Comparison of ENCODE assay signal across 18 cellular contexts in genomic region chr10:74852406-74852805, GRCh38. TPM values are rescaled to one million over a fixed set of nuclear protein-coding genes. Genes with fewer than 3 reads are reported as not detected.
DNase-seq lines count a peak whose midpoint lies in the region; FAIRE-seq and TF ChIP-seq lines count a peak whose summit lies in the region.
"Had no signal": no experiment of that assay in that cellular context is flagged by ENCODE, and none has a peak within 500 bp of the region (broad histone marks: within the 10 kb centered on the region; RNA-seq: fewer than 3 reads in every experiment).

No MANE protein-coding gene starts in this region.

- in situ Hi-C loops in mammary epithelial cell (cut with MboI; ENCODE audit: low sequenced_read_pairs in 2 of 2): no loop called here

- no TSS peak for BruUV-seq in mammary epithelial cell (replicated peaks; lab: Mats Ljungman, UMichigan)

- H3K79me2 ChIP-seq in DOHH2 (ENCODE audit: control insufficient read depth, low read length) (peaks cover 90% of the 10 kb centered on the region), Karpas-422 (ENCODE audit: low read length) (peaks cover 98% of the 10 kb centered on the region), mammary epithelial cell (ENCODE audit: insufficient read depth, low read length) (peaks cover 56% of the 10 kb centered on the region), osteoblast (ENCODE audit: insufficient read depth, low read length) (peaks cover 68% of the 10 kb centered on the region)

- H3K4me1 ChIP-seq in DOHH2 (ENCODE audit: control insufficient read depth, low read length) (peaks cover 58% of the 10 kb centered on the region), Karpas-422 (ENCODE audit: low read length) (peaks cover 55% of the 10 kb centered on the region), mammary epithelial cell (ENCODE audit: insufficient read depth, low read length) (peaks cover 16% of the 10 kb centered on the region), osteoblast (ENCODE audit: insufficient read depth, low read length) (no peaks in the 10 kb centered on the region)

- no peak overlapping the region for H2AFZ ChIP-seq in Karpas-422 (ENCODE audit: low read length)
- H2AFZ ChIP-seq in mammary epithelial cell (ENCODE audit: low read depth, low read length): peak overlapping the region; percentile 63
- no peak overlapping the region for H2AFZ ChIP-seq in osteoblast (ENCODE audit: low read length)

- H3K9me3 ChIP-seq in DOHH2 (ENCODE audit: control insufficient read depth, insufficient read depth, low read length): no peaks in the 10 kb centered on the region
- H3K9me3 ChIP-seq in Karpas-422 (ENCODE audit: low read length): no peaks in the 10 kb centered on the region
- H3K9me3 ChIP-seq in mammary epithelial cell (replicated peaks; ENCODE audit: insufficient read depth, low read length): no peaks in the 10 kb centered on the region
- no peaks in the 10 kb centered on the region for H3K9me3 ChIP-seq in osteoblast (ENCODE audit: low read depth, low read length)
- H3K9me3 ChIP-seq: adrenal gland had no signal

- no peak for FAIRE-seq in RCC 7860 (lab: Jason Lieb, UNC)
- FAIRE-seq: H1, TTC549 had no signal

- no peaks in the 10 kb centered on the region for H4K20me1 ChIP-seq in DOHH2 (ENCODE audit: control insufficient read depth, insufficient read depth, low read depth, low read length)
- no peaks in the 10 kb centered on the region for H4K20me1 ChIP-seq in Karpas-422 (ENCODE audit: insufficient read depth, low read depth, low read length)
- no peaks in the 10 kb centered on the region for H4K20me1 ChIP-seq in mammary epithelial cell (ENCODE audit: insufficient read depth, low read length)
- H4K20me1 ChIP-seq in osteoblast (ENCODE audit: insufficient read depth, low read length): peaks cover 24% of the 10 kb centered on the region

- DNase-seq in Karpas-422 (no peak), mammary epithelial cell (peak; percentile 85), osteoblast (ENCODE audit: insufficient read length, low spot score, missing footprints) (peak; percentile 4), RCC 7860 (ENCODE audit: low spot score) (no peak), NCI-H1048 (lab: John Stamatoyannopoulos, UW) (no peak), SK-N-DZ (ENCODE audit: low spot score) (no peak)
- DNase-seq in activated CD8-positive, alpha-beta memory T cell treated with anti-CD3 and anti-CD28 coated beads, Interleukin-2, amount 50 U/mL, for 48 hours: no peak
- DNase-seq: activated CD8-positive, alpha-beta memory T cell treated with anti-CD3 and anti-CD28 coated beads, Interleukin-2, amount 10 ng/mL, durations not matched to agents 7 days and 5 days; adrenal gland; Kasumi-1; mesenchymal stem cell; NCI-H1694; SIG-M5; stimulated activated CD4-positive, alpha-beta T cell treated with anti-CD3 and anti-CD28 coated beads, Interleukin-1b, Interleukin-23, amount 100 ng/mL, for 48 hours had no signal

- H3F3A ChIP-seq in DOHH2 (ENCODE audit: control insufficient read depth, insufficient read depth): peaks cover 18% of the 10 kb centered on the region

- dilution Hi-C loops in mammary epithelial cell (cut with HindIII; ENCODE audit: low sequenced_read_pairs): no loop called here

- no peak overlapping the region for H3K4me3 ChIP-seq in DOHH2 (ENCODE audit: low read length)
- no peak overlapping the region for H3K4me3 ChIP-seq in Karpas-422 (ENCODE audit: low read length)
- H3K4me3 ChIP-seq in mammary epithelial cell (replicated peaks in 1 of 3; ENCODE audit: insufficient read depth in 1 of 3, low read depth in 2 of 3, low read length in 3 of 3): peak overlapping the region in 1 of 3 experiments; percentile 9
- H3K4me3 ChIP-seq in osteoblast (ENCODE audit: insufficient read depth, low read length): no peak overlapping the region
- H3K4me3 ChIP-seq: adrenal gland; BLaER1 treated with 17β-estradiol and CSF1 and Interleukin-3, amounts not matched to agents 10 nM and 100 nM had no signal

- H3K4me2 ChIP-seq in DOHH2 (ENCODE audit: low read length) (peak overlapping the region; percentile 30), Karpas-422 (ENCODE audit: low read depth, low read length, poor library complexity, severe bottlenecking) (peak overlapping the region; percentile 2), mammary epithelial cell (ENCODE audit: insufficient read depth, low read depth, low read length) (peak overlapping the region; percentile 84), osteoblast (ENCODE audit: insufficient read depth, low read length) (no peak overlapping the region)

- H3K9me2 ChIP-seq in DOHH2 (replicated peaks; ENCODE audit: control insufficient read depth, low read length) (no peaks in the 10 kb centered on the region), Karpas-422 (replicated peaks; ENCODE audit: insufficient read depth, low read length) (no peaks in the 10 kb centered on the region)

- WGBS in mammary epithelial cell (ENCODE audit: low coverage, missing lambda C conversion rate): 0% methylated on average over 1 of the region's 1 CpG

- intact Hi-C loops in mammary epithelial cell (cut with micrococcal nuclease): no loop called here

- CTCF ChIA-PET in mammary epithelial cell (lab: Charles Lee; ENCODE audit: low non-redundant PET): interaction anchor here (0.6 to 0.7 kb wide), 2 partner anchors 48 to 61 kb away, joined by 4 to 5 read pairs; no protein-coding TSS in a partner anchor

- TF ChIP-seq CTCF in DOHH2 (IDR thresholded peaks at IDR 0.05; ENCODE audit: low read depth, low read length, poor library complexity, severe bottlenecking) (no peak), mammary epithelial cell (conservative IDR thresholded peaks at IDR 0.05 in 1 of 2, IDR thresholded peaks at IDR 0.05 in 1 of 2; ENCODE audit: extremely low read depth in 1 of 2, insufficient read depth in 1 of 2, low read depth in 1 of 2, low read length in 2 of 2) (no peak), osteoblast (IDR thresholded peaks at IDR 0.05; ENCODE audit: extremely low read depth, low read depth, low read length) (no peak)

- no peak overlapping the region for H3K9ac ChIP-seq in Karpas-422 (ENCODE audit: low read length)
- no peak overlapping the region for H3K9ac ChIP-seq in mammary epithelial cell (ENCODE audit: insufficient read depth, low read length)
- H3K9ac ChIP-seq: BLaER1 treated with 17β-estradiol and CSF1 and Interleukin-3, amounts not matched to agents 10 nM and 100 nM had no signal

- H3K36me3 ChIP-seq in DOHH2 (ENCODE audit: control insufficient read depth, low read length) (peaks cover 14% of the 10 kb centered on the region), Karpas-422 (ENCODE audit: insufficient read depth, low read length) (no peaks in the 10 kb centered on the region), mammary epithelial cell (ENCODE audit: insufficient read depth, low read length) (no peaks in the 10 kb centered on the region), osteoblast (ENCODE audit: insufficient read depth, low read length) (peaks cover 5% of the 10 kb centered on the region)
- H3K36me3 ChIP-seq: adrenal gland had no signal

- H3K27ac ChIP-seq in DOHH2 (ENCODE audit: low read depth, low read length) (peak overlapping the region; percentile 42), Karpas-422 (ENCODE audit: low read length) (peak overlapping the region; percentile 59), mammary epithelial cell (ENCODE audit: insufficient read depth, low read depth, low read length) (peak overlapping the region; percentile 48), osteoblast (ENCODE audit: low read depth, low read length) (no peak overlapping the region)
- H3K27ac ChIP-seq: adrenal gland; BLaER1 treated with 17β-estradiol and CSF1 and Interleukin-3, amounts not matched to agents 10 nM and 100 nM had no signal

- H3K27me3 ChIP-seq in DOHH2 (ENCODE audit: control insufficient read depth, low read length) (no peaks in the 10 kb centered on the region), Karpas-422 (ENCODE audit: low read length) (no peaks in the 10 kb centered on the region), mammary epithelial cell (ENCODE audit: insufficient read depth, low read length) (no peaks in the 10 kb centered on the region), osteoblast (ENCODE audit: insufficient read depth, low read length) (no peaks in the 10 kb centered on the region)
- H3K27me3 ChIP-seq: adrenal gland; BLaER1 treated with 17β-estradiol and CSF1 and Interleukin-3, amounts not matched to agents 10 nM and 100 nM had no signal

RNA-seq across cellular contexts. Expression of gene KAT6B, which starts 26.0 kb away (rescaled TPM):
- total RNA-seq in Karpas-422 (2014; rRNA removed; shearing (Covaris generic); ENCODE audit: low replicate concordance): 64.1 and 73.6 TPM in 2 replicates
- total RNA-seq in mammary epithelial cell (10 to 100 TPM; 12.1 to 22.2 TPM), osteoblast (24.6 and 30.9 TPM in 2 replicates)
- polyA plus RNA-seq in mammary epithelial cell: 1.4 TPM
- polyA minus RNA-seq in mammary epithelial cell: 27.6 TPM
- polyA plus RNA-seq in SK-N-DZ (2014; cell fraction: cytosol; rRNA removed): 3.1 and 4.4 TPM in 2 replicates
- 5.2 and 11.1 TPM in 2 replicates for polyA plus RNA-seq in SK-N-DZ (2014; cell fraction: nucleus; rRNA removed)

Comparison
In these comparisons a context has a peak if more than half of its experiments do, and no peak if none do; other contexts are left out.
1. DNase-seq: peak in mammary epithelial cell (single experiment) and osteoblast (single experiment); none in Karpas-422 (single experiment), RCC 7860 (single experiment), NCI-H1048 (single experiment), SK-N-DZ (single experiment) and activated CD8-positive, alpha-beta memory T cell treated with anti-CD3 and anti-CD28 coated beads, Interleukin-2, amount 50 U/mL, for 48 hours (single experiment).